Comparison of ENCODE assay signal across 8 cellular contexts in genomic region chr6:3228046-3228671, GRCh38. TPM values are rescaled to one million over a fixed set of nuclear protein-coding genes. Genes with fewer than 3 reads are reported as not detected.
DNase-seq lines count a peak whose midpoint lies in the region; ATAC-seq and TF ChIP-seq lines count a peak whose summit lies in the region.

No MANE protein-coding gene starts in this region.

- H3K4me1 ChIP-seq in heart right ventricle (peaks cover 21 to 58% (median 47%) of the 10 kb centered on the region in 9 donors), ovary (ENCODE audit: insufficient read depth) (peaks cover 13% of the 10 kb centered on the region)

- WGBS in heart right ventricle, 2 donors = 1% methylated on average over 38 of the region's 38 CpGs
- 1 to 3% (median 2%) methylated on average over 31 to 38 of the region's 38 CpGs for WGBS in ovary, 3 donors

- H3K27ac ChIP-seq in heart right ventricle = no peak overlapping the region
- H3K27ac ChIP-seq in cingulate gyrus (ENCODE audit: low read depth, low read length) = peak overlapping the region; percentile 54
- H3K27ac ChIP-seq in ovary = no peak overlapping the region

- H3K36me3 ChIP-seq in heart right ventricle = no peaks in the 10 kb centered on the region
- no peaks in the 10 kb centered on the region for H3K36me3 ChIP-seq in ovary

- TF ChIP-seq CTCF in heart right ventricle (IDR thresholded peaks at IDR 0.05) = no peak
- TF ChIP-seq CTCF in ovary (IDR thresholded peaks at IDR 0.05) = no peak

- TF ChIP-seq POLR2A in ovary (IDR thresholded peaks at IDR 0.05) = no peak

- H3K27me3 ChIP-seq in heart right ventricle = peaks cover 0 to 84% (median 62%) of the 10 kb centered on the region in 7 donors
- peaks cover 2% of the 10 kb centered on the region for H3K27me3 ChIP-seq in ovary

- H3K9me3 ChIP-seq in heart right ventricle (no peaks in the 10 kb centered on the region), ovary (no peaks in the 10 kb centered on the region)

- H3K4me3 ChIP-seq in heart right ventricle (peak overlapping the region; percentile 18 to 59 (median 43)), ovary (peak overlapping the region; percentile 19)

- intact Hi-C loops in heart right ventricle (cut with DNase I) = no loop called here
- intact Hi-C loops in Right ventricle myocardium inferior (cut with DNase I) = no loop called here
- intact Hi-C loops in ovary (cut with DNase I) = no loop called here

- DNase-seq in heart right ventricle (no peak), Right ventricle myocardium inferior (ENCODE audit: missing footprints) (no peak), NCI-H748 treated with DMSO at 0.1 percent for 48 hours (lab: John Stamatoyannopoulos, UW) (peak; percentile 95), ovary (peak in 1 of 5 donors; percentile 26), activated gamma-delta T cell treated with Interleukin-2 at 50 U/mL for 16 hours (no peak)
- DNase-seq in effector CD8-positive, alpha-beta T cell (lab: John Stamatoyannopoulos, UW) = no peak
- no peak for DNase-seq in effector CD4-positive, alpha-beta T cell

- ATAC-seq in heart right ventricle = peak in 1 of 8 donors; percentile 5
- no peak for ATAC-seq in Right ventricle myocardium inferior

- no peak for TF ChIP-seq EP300 in ovary (IDR thresholded peaks at IDR 0.05)

RNA-seq across cellular contexts. Expression of gene TUBB2B, which starts 0.7 kb away (rescaled TPM):
- 1 to 10 TPM in 5 of 10 donors, under 1 TPM in 5; 0.28 to 3.6 (median 0.94) TPM for total RNA-seq in heart right ventricle
- polyA plus RNA-seq in heart right ventricle = 1 to 10 TPM in 1 of 2 donors, under 1 TPM in 1; 0.59 to 3.4 TPM
- 0.97 TPM for total RNA-seq in Right ventricle myocardium inferior
- total RNA-seq in ovary = 1 to 10 TPM in 5 of 7 donors, under 1 TPM in 2; 0.73 to 3.6 (median 1.7) TPM
- polyA plus RNA-seq in ovary = under 1 TPM; 0.67 to 0.81 TPM

RNA-seq across cellular contexts. Expression of gene PSMG4, which starts 30.6 kb away (rescaled TPM):
- 10 to 100 TPM in 5 of 10 donors, 1 to 10 TPM in 5; 8.1 to 10.8 (median 10.0) TPM for total RNA-seq in heart right ventricle
- 10 to 100 TPM; 14.0 to 38.6 TPM for polyA plus RNA-seq in heart right ventricle
- 9.1 TPM for total RNA-seq in Right ventricle myocardium inferior
- 10 to 100 TPM; 13.9 to 24.3 (median 22.7) TPM for total RNA-seq in ovary
- polyA plus RNA-seq in ovary = 10 to 100 TPM in 1 of 2 donors, 1 to 10 TPM in 1; 8.5 to 34.8 TPM
